8 cellular contexts compared by ENCODE assay signal in genomic region chr7:22501336-22501735, GRCh38. TPM values are rescaled to one million over a fixed set of nuclear protein-coding genes. Genes with fewer than 3 reads are reported as not detected.
DNase-seq lines count a peak whose midpoint lies in the region; ATAC-seq, FAIRE-seq and TF ChIP-seq lines count a peak whose summit lies in the region.
"Not testable (repeated sequence)": the region's sequence is repeated elsewhere in the genome, so short reads cannot be mapped to it uniquely, and the experiment has no call there.

No MANE protein-coding gene starts in this region.

- not testable (repeated sequence) for H3K4me1 ChIP-seq in PC-3 (ENCODE audit: insufficient read depth, low read length); astrocyte (ENCODE audit: insufficient read depth, low read length); mesenchymal stem cell (ENCODE audit: control insufficient read depth, insufficient read depth, low read depth, low read length)

- H3K9me3 ChIP-seq in PC-3 (ENCODE audit: low read length); astrocyte (ENCODE audit: insufficient read depth, low read depth, low read length); mesenchymal stem cell (ENCODE audit: control insufficient read depth, low read length): not testable (repeated sequence)

- not testable (repeated sequence) for H2BK5ac ChIP-seq in mesenchymal stem cell (ENCODE audit: low read depth, low read length, poor library complexity, severe bottlenecking)

- no CpG with 5 or more reads among the region's 4 CpGs for WGBS in mesenchymal stem cell

- not testable (repeated sequence) for H3K36me3 ChIP-seq in PC-3 (ENCODE audit: low read depth, low read length); astrocyte (ENCODE audit: insufficient read depth, low read length); mesenchymal stem cell (ENCODE audit: control insufficient read depth in 1 of 2, insufficient read depth in 2 of 2, low read depth in 1 of 2, low read length in 2 of 2)

- H3F3A ChIP-seq in PC-3 (ENCODE audit: low read length, unreplicated experiment): not testable (repeated sequence)

- H3K14ac ChIP-seq in mesenchymal stem cell (ENCODE audit: low read length in 2 of 2): not testable (repeated sequence)

- H2AFZ ChIP-seq in PC-3 (ENCODE audit: low read length); astrocyte (ENCODE audit: low read depth, low read length); mesenchymal stem cell (ENCODE audit: low read depth, low read length): not testable (repeated sequence)

- peak; percentile 40 for TF ChIP-seq CTCF in D721Med (IDR thresholded peaks at IDR 0.05; ENCODE audit: insufficient read depth, missing control alignments)
- peak; percentile 8 for TF ChIP-seq CTCF in HFF-Myc (IDR thresholded peaks at IDR 0.05; ENCODE audit: low read depth, low read length, missing control alignments)
- peak; percentile 49 for TF ChIP-seq CTCF in PC-3 (conservative IDR thresholded peaks at IDR 0.05; ENCODE audit: low read depth, low read length)
- peak; percentile 23 for TF ChIP-seq CTCF in astrocyte (IDR thresholded peaks at IDR 0.05; ENCODE audit: insufficient read depth, low read depth, low read length)
- TF ChIP-seq CTCF in fibroblast of mammary gland (conservative IDR thresholded peaks at IDR 0.05; ENCODE audit: control insufficient read depth, insufficient read depth, low read depth, low read length): peak; percentile 26
- peak; percentile 74 for TF ChIP-seq CTCF in type B pancreatic cell (conservative IDR thresholded peaks at IDR 0.05)

- not testable (repeated sequence) for H3K4me2 ChIP-seq in PC-3 (ENCODE audit: low read length); astrocyte (ENCODE audit: low read length); mesenchymal stem cell (ENCODE audit: low read length, poor library complexity, severe bottlenecking)

- not testable (repeated sequence) for FAIRE-seq in D721Med (lab: Jason Lieb, UNC); astrocyte (lab: Jason Lieb, UNC)

- POLR2A ChIA-PET in PC-3 (lab: Charles Lee; ENCODE audit: unreplicated experiment): not testable (repeated sequence)

- H3K27ac Mint-ChIP-seq in astrocyte (ENCODE audit: unreplicated experiment): not testable (repeated sequence)
- peak overlapping the region; percentile 50 for H3K27ac Mint-ChIP-seq in type B pancreatic cell

- not testable (repeated sequence) for H3K9me2 ChIP-seq in PC-3 (replicated peaks; ENCODE audit: low read length)

- H3K4me1 Mint-ChIP-seq in astrocyte (ENCODE audit: low read depth, unreplicated experiment): not testable (repeated sequence)
- H3K4me1 Mint-ChIP-seq in type B pancreatic cell (ENCODE audit: unreplicated experiment): peaks cover 14% of the 10 kb centered on the region

- not testable (repeated sequence) for H3K4me3 ChIP-seq in HFF-Myc (replicated peaks; ENCODE audit: low read depth, low read length); PC-3 (ENCODE audit: low read length); astrocyte (ENCODE audit: insufficient read depth, low read depth, low read length); fibroblast of mammary gland (ENCODE audit: control insufficient read depth, low read depth, low read length); mesenchymal stem cell (ENCODE audit: insufficient read depth in 1 of 2, low read depth in 1 of 2, low read length in 2 of 2)

- not testable (repeated sequence) for H3K79me2 ChIP-seq in PC-3 (ENCODE audit: low read length); astrocyte (ENCODE audit: insufficient read depth, low read length)

- not testable (repeated sequence) for H2BK120ac ChIP-seq in mesenchymal stem cell (ENCODE audit: low read depth, low read length)

- H2BK15ac ChIP-seq in mesenchymal stem cell (ENCODE audit: low read depth, poor library complexity, severe bottlenecking): not testable (repeated sequence)

- not testable (repeated sequence) for H3K27me3 ChIP-seq in PC-3 (ENCODE audit: low read length); astrocyte (ENCODE audit: insufficient read depth, low read length); mesenchymal stem cell (ENCODE audit: control insufficient read depth in 1 of 2, insufficient read depth in 1 of 2, low read length in 2 of 2)

- not testable (repeated sequence) for H3K27me3 Mint-ChIP-seq in astrocyte (ENCODE audit: low read depth, unreplicated experiment)
- peaks cover 34% of the 10 kb centered on the region for H3K27me3 Mint-ChIP-seq in type B pancreatic cell

- not testable (repeated sequence) for H2BK12ac ChIP-seq in mesenchymal stem cell (ENCODE audit: low read length in 2 of 2)

- H3K79me1 ChIP-seq in mesenchymal stem cell (replicated peaks; ENCODE audit: low read length, poor library complexity, severe bottlenecking): not testable (repeated sequence)

- not testable (repeated sequence) for H2AK5ac ChIP-seq in mesenchymal stem cell (ENCODE audit: low read length, severe bottlenecking)

- not testable (repeated sequence) for DNase-seq in D721Med (ENCODE audit: insufficient read length, low spot score); astrocyte (ENCODE audit: low read depth); type B pancreatic cell (ENCODE audit: extremely low spot score, unreplicated experiment)
- DNase-seq in HFF-Myc (ENCODE audit: extremely low read depth, low read depth): peak; percentile 17
- DNase-seq in NCI-H2081 (lab: John Stamatoyannopoulos, UW): peak; percentile 37 to 52
- DNase-seq in PC-3: peak; percentile 71
- peak; percentile 48 for DNase-seq in fibroblast of mammary gland (ENCODE audit: low read depth)
- peak; percentile 28 for DNase-seq in mesenchymal stem cell

- H3K4me3 Mint-ChIP-seq in astrocyte (ENCODE audit: unreplicated experiment): not testable (repeated sequence)
- peak overlapping the region; percentile 69 for H3K4me3 Mint-ChIP-seq in type B pancreatic cell

- H3K9me3 Mint-ChIP-seq in astrocyte (ENCODE audit: unreplicated experiment); type B pancreatic cell: not testable (repeated sequence)

- not testable (repeated sequence) for H4K20me1 ChIP-seq in PC-3 (ENCODE audit: low read length); astrocyte (ENCODE audit: insufficient read depth, low read length)

- H3K36me3 Mint-ChIP-seq in astrocyte (ENCODE audit: low read depth, unreplicated experiment); type B pancreatic cell: not testable (repeated sequence)

- CTCF ChIA-PET in PC-3 (lab: Charles Lee): interaction anchor here (1.6 kb wide), 1 partner anchor 391 kb away, joined by 3 read pairs; no protein-coding TSS in a partner anchor

- not testable (repeated sequence) for H4K8ac ChIP-seq in mesenchymal stem cell (ENCODE audit: low read length)

- intact Hi-C loops in PC-3 (cut with micrococcal nuclease): loop anchor here (2.0 kb wide), 2 partner anchors 391 to 399 kb away; no protein-coding TSS in a partner anchor

- H3K18ac ChIP-seq in mesenchymal stem cell (ENCODE audit: low read depth in 1 of 2, low read length in 2 of 2): not testable (repeated sequence)

- H3K27ac ChIP-seq in PC-3 (ENCODE audit: low read length); astrocyte (ENCODE audit: low read depth, low read length); mesenchymal stem cell (ENCODE audit: low read length, poor library complexity, severe bottlenecking): not testable (repeated sequence)

- not testable (repeated sequence) for ATAC-seq in PC-3

- not testable (repeated sequence) for H3K23ac ChIP-seq in mesenchymal stem cell (ENCODE audit: low read length in 2 of 2)

- not testable (repeated sequence) for BruUV-seq in PC-3 (replicated peaks; lab: Mats Ljungman, UMichigan)

- H3K4ac ChIP-seq in mesenchymal stem cell (ENCODE audit: low read depth in 1 of 2, low read length in 2 of 2): not testable (repeated sequence)

- H3K9ac ChIP-seq in PC-3 (ENCODE audit: low read length); astrocyte (ENCODE audit: low read length); mesenchymal stem cell (ENCODE audit: low read length): not testable (repeated sequence)

- not testable (repeated sequence) for H4K91ac ChIP-seq in mesenchymal stem cell (ENCODE audit: low read length)

RNA-seq across cellular contexts. Expression of gene STEAP1B, which starts 1.3 kb away (rescaled TPM):
- 0.47 TPM in 1 of 2 replicates, not detected in the other for total RNA-seq in PC-3 (2014; rRNA removed)
- total RNA-seq in astrocyte: 1.1 and 1.3 TPM in 2 replicates
- 1.3 TPM for polyA plus RNA-seq in mesenchymal stem cell (2013, experiment 1 of 2)
- polyA plus RNA-seq in mesenchymal stem cell (2013, experiment 2 of 2): 1.4 TPM
- total RNA-seq in type B pancreatic cell (ENCODE audit: low replicate concordance): 2.0 TPM in 1 of 2 replicates, not detected in the other

Comparison
In these comparisons a context has a peak if more than half of its experiments do, and no peak if none do; other contexts are left out.
1. CTCF ChIP-seq: peak in every context shown above with its lines; median percentile 74 in type B pancreatic cell; 49 in PC-3; 40 in D721Med; 26 in fibroblast of mammary gland; 23 in astrocyte; 8 in HFF-Myc.